8 cellular contexts compared by ENCODE assay signal in genomic region chr1:10472220-10473144, GRCh38. TPM values are rescaled to one million over a fixed set of nuclear protein-coding genes. Genes with fewer than 3 reads are reported as not detected.
DNase-seq lines count a peak whose midpoint lies in the region; TF ChIP-seq lines count a peak whose summit lies in the region.

DFFA (minus strand) TSS chr1:10472529; CDS start chr1:10472458, 71 bp downstream.

- H3K9ac ChIP-seq in MM.1S (ENCODE audit: low read length), result peak within 1 kb of the TSS; percentile 53
- peak within 1 kb of the TSS; percentile 80 to 83 for H3K9ac ChIP-seq in stomach smooth muscle (ENCODE audit: low read length in 2 of 2)

- peaks cover 37% of the 10 kb centered on the region for H3K79me2 ChIP-seq in MM.1S (ENCODE audit: low read length)

- H3K27me3 ChIP-seq in H7 (ENCODE audit: control insufficient read depth, insufficient read depth, low read length), result no peaks in the 10 kb centered on the region
- no peaks in the 10 kb centered on the region for H3K27me3 ChIP-seq in MM.1S (replicated peaks; ENCODE audit: insufficient read depth, low read length)
- no peaks in the 10 kb centered on the region for H3K27me3 ChIP-seq in stomach smooth muscle (ENCODE audit: control insufficient read depth in 1 of 2, insufficient read depth in 2 of 2, low read length in 2 of 2)

- H3K4me3 ChIP-seq in H7 (ENCODE audit: insufficient read depth, low read depth, low read length), result peak within 1 kb of the TSS; percentile 96
- H3K4me3 ChIP-seq in MM.1S (ENCODE audit: low read length), result peak within 1 kb of the TSS; percentile 75
- H3K4me3 ChIP-seq in foreskin fibroblast (ENCODE audit: low read depth in 1 of 2, low read length in 2 of 2), result peak within 1 kb of the TSS; percentile 77 to 82
- peak within 1 kb of the TSS; percentile 89 to 93 for H3K4me3 ChIP-seq in stomach smooth muscle (ENCODE audit: low read length in 2 of 2)

- no peaks in the 10 kb centered on the region for H3K9me3 ChIP-seq in MM.1S (replicated peaks; ENCODE audit: insufficient read depth, low read length)
- no peaks in the 10 kb centered on the region for H3K9me3 ChIP-seq in stomach smooth muscle (ENCODE audit: control insufficient read depth in 2 of 2, low read length in 2 of 2)

- H3F3A ChIP-seq in MM.1S (ENCODE audit: insufficient read depth, low read length), result peaks cover 19% of the 10 kb centered on the region

- H3K4me1 ChIP-seq in MM.1S (ENCODE audit: low read length) (peaks cover 14% of the 10 kb centered on the region; the same call in 1 of the 2 replicates), stomach smooth muscle (ENCODE audit: control insufficient read depth, insufficient read depth, low read length) (peaks cover 23% of the 10 kb centered on the region)

- peak within 1 kb of the TSS; percentile 81 for H3K4me2 ChIP-seq in MM.1S (ENCODE audit: low read depth, low read length)

- peaks cover 4% of the 10 kb centered on the region for H3K36me3 Mint-ChIP-seq in neural crest cell (ENCODE audit: low read depth)

- peak within 1 kb of the TSS; percentile 67 for H3K27ac Mint-ChIP-seq in neural crest cell (ENCODE audit: unreplicated experiment)

- no peaks in the 10 kb centered on the region for H3K9me3 Mint-ChIP-seq in neural crest cell

- no peaks in the 10 kb centered on the region for H4K20me1 ChIP-seq in MM.1S (ENCODE audit: insufficient read depth, low read length)

- no peaks in the 10 kb centered on the region for H3K27me3 Mint-ChIP-seq in neural crest cell (ENCODE audit: low read depth)

- H3K9me2 ChIP-seq in MM.1S (replicated peaks; ENCODE audit: insufficient read depth, low read length), result no peaks in the 10 kb centered on the region

- H3K36me3 ChIP-seq in H7 (replicated peaks; ENCODE audit: control insufficient read depth, insufficient read depth, low read length) (peaks cover 19% of the 10 kb centered on the region), MM.1S (replicated peaks; ENCODE audit: insufficient read depth, low read length) (no peaks in the 10 kb centered on the region), stomach smooth muscle (ENCODE audit: control insufficient read depth in 2 of 2, insufficient read depth in 2 of 2, low read length in 2 of 2) (peaks cover 9 to 11% of the 10 kb centered on the region in 2 donors)

- peak within 1 kb of the TSS; percentile 81 for H2AFZ ChIP-seq in MM.1S (ENCODE audit: low read length)

- H3K27ac ChIP-seq in MM.1S (ENCODE audit: low read length), result peak within 1 kb of the TSS; percentile 59
- H3K27ac ChIP-seq in stomach smooth muscle (ENCODE audit: low read length), result peak within 1 kb of the TSS; percentile 37

- H3K4me3 Mint-ChIP-seq in neural crest cell, result peak within 1 kb of the TSS; percentile 99

- DNase-seq in EL, result peak; percentile 97
- DNase-seq in H7, result peak; percentile 97
- peak; percentile 98 for DNase-seq in MM.1S
- peak; percentile 94 for DNase-seq in SIG-M5 (lab: John Stamatoyannopoulos, UW)
- DNase-seq in activated gamma-delta T cell (lab: John Stamatoyannopoulos, UW), result peak; percentile 61
- DNase-seq in foreskin fibroblast, result peak; percentile 95 to 98
- DNase-seq in neural crest cell (ENCODE audit: low read depth, low spot score), result peak; percentile 84

- H3K4me1 Mint-ChIP-seq in neural crest cell, result peaks cover 48% of the 10 kb centered on the region

- no peak for TF ChIP-seq CTCF in MM.1S (IDR thresholded peaks at IDR 0.05; ENCODE audit: low read length)
- no peak for TF ChIP-seq CTCF in foreskin fibroblast (IDR thresholded peaks at IDR 0.05; ENCODE audit: low read depth, low read length)
- no peak for TF ChIP-seq CTCF in neural crest cell (conservative IDR thresholded peaks at IDR 0.05)

RNA-seq across cellular contexts. Expression of gene DFFA, which starts in this region (rescaled TPM):
- 102 and 109 TPM in 2 replicates for total RNA-seq in H7 (2014; rRNA removed; shearing (Covaris generic))
- total RNA-seq in neural crest cell, result 50.5 and 54.0 TPM in 2 replicates

Comparison
In these comparisons a context has a peak if more than half of its experiments do, and no peak if none do; other contexts are left out.
1. Peak in every context shown above with its lines: DNase-seq, H3K4me3 ChIP-seq and H3K27ac ChIP-seq.